1 cellular context compared by ENCODE assay signal in genomic region chr17:80953471-80954315, GRCh38.
TF ChIP-seq lines count a peak whose summit lies in the region.

No MANE protein-coding gene starts in this region.

TF ChIP-seq in WTC11, 78 proteins besides CTCF, POLR2A, EP300 and RAD21 (continued from another document):
- no peak for TF ChIP-seq MXD4 (CRISPR knock-in tag; IDR thresholded peaks at IDR 0.05; ENCODE audit: borderline replicate concordance)
- TF ChIP-seq ZNF317 (CRISPR knock-in tag; IDR thresholded peaks at IDR 0.05; ENCODE audit: borderline replicate concordance, low read depth): no peak
- no peak for TF ChIP-seq SMAD3 (CRISPR knock-in tag; IDR thresholded peaks at IDR 0.05; ENCODE audit: borderline replicate concordance)
- no peak for TF ChIP-seq CREB1 (CRISPR knock-in tag; IDR thresholded peaks at IDR 0.05)
- TF ChIP-seq ETV6 (CRISPR knock-in tag; IDR thresholded peaks at IDR 0.05): no peak
- no peak for TF ChIP-seq ATF3 (CRISPR knock-in tag; conservative IDR thresholded peaks at IDR 0.05)
- TF ChIP-seq ZNF232 (CRISPR knock-in tag; IDR thresholded peaks at IDR 0.05): no peak
